19 cellular contexts compared by ENCODE assay signal in genomic region chr3:56207913-56208312, GRCh38.
"Had no signal": no experiment of that assay in that cellular context is flagged by ENCODE, and none has a peak within 500 bp of the region (broad histone marks: within the 10 kb centered on the region; RNA-seq: fewer than 3 reads in every experiment).

No MANE protein-coding gene starts in this region.

- ATAC-seq: effector memory CD8-positive, alpha-beta T cell; gastrocnemius medialis; heart right ventricle; left lobe of liver; mucosa of descending colon; naive thymus-derived CD8-positive, alpha-beta T cell; sciatic nerve had no signal

- H3K27me3 ChIP-seq: esophagus muscularis mucosa, gastrocnemius medialis, heart right ventricle, neutrophil, stomach had no signal

- DNase-seq: effector memory CD8-positive, alpha-beta T cell; gastrocnemius medialis; heart right ventricle; islet precursor cell; mammary epithelial cell; mucosa of descending colon; naive thymus-derived CD8-positive, alpha-beta T cell; posterior cingulate gyrus; stimulated activated naive CD4-positive, alpha-beta T cell; stomach; substantia nigra; trophoblast cell had no signal

- H3K27ac ChIP-seq: epithelial cell of prostate, esophagus muscularis mucosa, gastrocnemius medialis, heart right ventricle, neutrophil, skin epidermis, stomach, thoracic aorta had no signal

- H3K4me3 ChIP-seq: esophagus muscularis mucosa, gastrocnemius medialis, heart right ventricle, mucosa of descending colon, skin epidermis, stomach, thoracic aorta had no signal

- H3K9me3 ChIP-seq: gastrocnemius medialis, neutrophil, thoracic aorta had no signal

- H3K4me1 ChIP-seq: esophagus muscularis mucosa, gastrocnemius medialis, heart right ventricle, stomach had no signal

- H3K36me3 ChIP-seq: esophagus muscularis mucosa, gastrocnemius medialis, heart right ventricle, neutrophil, stomach, thoracic aorta had no signal
